ENCODE assay signal across 10 cellular contexts in the genomic region with DNA sequence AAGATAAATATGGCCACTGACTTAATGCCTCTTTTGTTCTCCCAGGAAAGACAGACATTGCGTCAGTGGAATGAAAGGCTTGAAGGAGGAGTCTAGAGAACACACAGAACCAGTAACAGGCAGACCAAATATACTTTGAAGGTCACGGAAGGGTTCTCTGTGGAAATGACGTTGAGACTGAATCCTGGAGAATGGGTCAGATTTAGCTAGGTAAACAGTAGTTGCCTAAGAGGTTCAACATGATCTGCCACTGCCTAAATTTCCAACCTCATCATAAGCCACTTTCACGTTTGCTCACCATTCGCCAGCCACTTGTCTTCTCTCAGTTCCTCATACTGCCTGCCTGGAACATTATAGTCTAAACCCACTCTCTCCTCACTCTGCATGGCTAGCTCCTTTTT.
DNase-seq lines count a peak whose midpoint lies in the region; ATAC-seq lines count a peak whose summit lies in the region.
"Had no signal": no experiment of that assay in that cellular context is flagged by ENCODE, and none has a peak within 500 bp of the region (broad histone marks: within the 10 kb centered on the region; RNA-seq: fewer than 3 reads in every experiment).

No MANE protein-coding gene starts in this region.

- H3K27ac Mint-ChIP-seq in dendritic cell treated with granulocyte-macrophage colony-stimulating factor and Interleukin-4, amounts not matched to agents 40 ng/mL and 50 ng/mL, for 4 days: peak overlapping the region; percentile 82
- H3K27ac Mint-ChIP-seq: T-helper 1 cell treated with Interleukin-12 subunit alpha and Interleukin-12 subunit beta and Interleukin-4 antibody, amounts not matched to agents 30 μg/mL and 1 μg/mL, for 36 hours had no signal

- H3K27me3 Mint-ChIP-seq in dendritic cell treated with granulocyte-macrophage colony-stimulating factor and Interleukin-4, amounts not matched to agents 40 ng/mL and 50 ng/mL, for 4 days: no peaks in the 10 kb centered on the region

- peaks cover 44% of the 10 kb centered on the region for H3K4me1 Mint-ChIP-seq in dendritic cell treated with granulocyte-macrophage colony-stimulating factor and Interleukin-4, amounts not matched to agents 40 ng/mL and 50 ng/mL, for 4 days (ENCODE audit: low read depth)
- H3K4me1 Mint-ChIP-seq: CD4-positive, CD25-positive, alpha-beta regulatory T cell had no signal

- peak overlapping the region; percentile 45 for H3K4me3 Mint-ChIP-seq in dendritic cell treated with granulocyte-macrophage colony-stimulating factor and Interleukin-4, amounts not matched to agents 40 ng/mL and 50 ng/mL, for 4 days
- H3K4me3 Mint-ChIP-seq: CD4-positive, CD25-positive, alpha-beta regulatory T cell; T-helper 1 cell treated with Interleukin-12 subunit alpha and Interleukin-12 subunit beta and Interleukin-4 antibody, amounts not matched to agents 30 μg/mL and 1 μg/mL, for 36 hours had no signal

- ATAC-seq in GM21381 (IDR thresholded peaks at IDR 0.05; ENCODE audit: unreplicated experiment) (peak; percentile 96), HG03280 (IDR thresholded peaks at IDR 0.05; ENCODE audit: unreplicated experiment) (peak; percentile 89)

- H3K9me3 Mint-ChIP-seq in dendritic cell treated with granulocyte-macrophage colony-stimulating factor and Interleukin-4, amounts not matched to agents 40 ng/mL and 50 ng/mL, for 4 days: no peaks in the 10 kb centered on the region
- H3K9me3 Mint-ChIP-seq: T-helper 1 cell treated with Interleukin-12 subunit alpha and Interleukin-12 subunit beta and Interleukin-4 antibody, amounts not matched to agents 30 μg/mL and 1 μg/mL, for 36 hours had no signal

- DNase-seq in DMS53 (lab: John Stamatoyannopoulos, UW): peak; percentile 87
- no peak for DNase-seq in DMS79 treated with DMSO at 0.1 percent for 48 hours (lab: John Stamatoyannopoulos, UW)
- DNase-seq in superior temporal gyrus (ENCODE audit: extremely low spot score): no peak
- no peak for DNase-seq in SW 1271 (lab: John Stamatoyannopoulos, UW)
- DNase-seq in NK-92 treated with Interleukin-12 subunit alpha and Interleukin-12 subunit beta, amount 100 ng/mL, for 24 hours (lab: John Stamatoyannopoulos, UW): no peak
- DNase-seq: CD4-positive, CD25-positive, alpha-beta regulatory T cell had no signal

- intact Hi-C loops in dendritic cell treated with granulocyte-macrophage colony-stimulating factor and Interleukin-4, amounts not matched to agents 40 ng/mL and 50 ng/mL, for 4 days (cut with micrococcal nuclease): loop anchor here (2.0 kb wide), 1 partner anchor 20 kb away; the partner anchor contains the start of gene PLA2G4A

- peaks cover 6% of the 10 kb centered on the region for H3K36me3 Mint-ChIP-seq in dendritic cell treated with granulocyte-macrophage colony-stimulating factor and Interleukin-4, amounts not matched to agents 40 ng/mL and 50 ng/mL, for 4 days (ENCODE audit: low read depth)
- H3K36me3 Mint-ChIP-seq: CD4-positive, CD25-positive, alpha-beta regulatory T cell had no signal
